Comparison of ENCODE assay signal across 8 cellular contexts in the genomic region with DNA sequence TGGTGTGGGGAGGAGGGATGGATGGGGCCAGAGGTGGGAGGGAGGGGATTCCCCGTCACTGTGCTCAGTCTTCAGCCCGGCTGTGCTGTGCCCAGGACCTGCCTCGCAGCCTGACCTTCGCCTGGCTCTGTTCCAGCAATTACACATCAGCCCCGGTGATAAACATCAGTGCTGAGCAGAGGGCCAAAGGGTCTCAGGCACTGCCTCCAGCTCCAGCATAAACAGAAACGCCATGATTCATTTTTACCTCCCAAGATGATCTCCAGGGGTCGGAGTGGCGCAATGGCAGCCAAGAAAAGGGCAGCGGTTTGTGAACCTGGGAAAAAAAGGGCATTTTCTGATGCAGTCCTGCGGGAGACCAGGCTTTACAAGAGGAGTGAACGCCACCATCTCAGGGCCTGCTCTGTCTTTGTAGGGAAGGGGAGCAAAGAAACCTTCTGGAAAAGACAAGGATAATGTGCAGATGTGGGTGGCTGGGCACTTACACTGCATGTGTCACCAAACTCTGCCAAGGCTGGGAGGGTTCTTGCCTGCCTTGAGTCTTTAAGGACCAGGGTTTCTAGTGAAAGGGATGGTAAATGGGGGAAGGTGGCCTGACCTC. TPM values are rescaled to one million over a fixed set of nuclear protein-coding genes. Genes with fewer than 3 reads are reported as not detected.
DNase-seq lines count a peak whose midpoint lies in the region; ATAC-seq and TF ChIP-seq lines count a peak whose summit lies in the region.

No MANE protein-coding gene starts in this region.

- peak; percentile 64 to 79 for ATAC-seq in left cardiac atrium
- ATAC-seq in GM18868 (IDR thresholded peaks at IDR 0.05; ENCODE audit: unreplicated experiment), result no peak
- ATAC-seq in GM19328 (IDR thresholded peaks at IDR 0.05; ENCODE audit: unreplicated experiment), result no peak
- ATAC-seq in GM18870 (IDR thresholded peaks at IDR 0.05; ENCODE audit: unreplicated experiment), result no peak

- no peak overlapping the region for H3K4me3 Mint-ChIP-seq in activated T-helper 2 cell treated with anti-CD3 and anti-CD28 coated beads, Interferon-gamma antibody, Interleukin-2, Interleukin-4, amounts not matched to agents 10 μg/mL and 5 μg/mL and 100 μg/mL, durations not matched to agents 14 hours and 24 hours and 36 hours (ENCODE audit: low read depth)

- no peak overlapping the region for H3K9ac ChIP-seq in skeletal muscle satellite cell (ENCODE audit: low read depth, low read length)

- H3K9me3 Mint-ChIP-seq in activated T-helper 2 cell treated with anti-CD3 and anti-CD28 coated beads, Interferon-gamma antibody, Interleukin-2, Interleukin-4, amounts not matched to agents 10 μg/mL and 5 μg/mL and 100 μg/mL, durations not matched to agents 14 hours and 24 hours and 36 hours, result no peaks in the 10 kb centered on the region

- no peaks in the 10 kb centered on the region for H3K9me3 ChIP-seq in skeletal muscle satellite cell (replicated peaks; ENCODE audit: low read length)

- TF ChIP-seq CTCF in RWPE1 (conservative IDR thresholded peaks at IDR 0.05; ENCODE audit: low read depth), result no peak

- no peaks in the 10 kb centered on the region for H3K36me3 Mint-ChIP-seq in activated T-helper 2 cell treated with anti-CD3 and anti-CD28 coated beads, Interferon-gamma antibody, Interleukin-2, Interleukin-4, amounts not matched to agents 10 μg/mL and 5 μg/mL and 100 μg/mL, durations not matched to agents 14 hours and 24 hours and 36 hours (ENCODE audit: low read depth)

- peak overlapping the region; percentile 4; the same call in 1 of the 2 replicates for H3K27ac ChIP-seq in RWPE1

- intact Hi-C loops in left cardiac atrium (cut with DNase I), result no loop called here
- intact Hi-C loops in activated T-helper 2 cell treated with anti-CD3 and anti-CD28 coated beads, Interferon-gamma antibody, Interleukin-2, Interleukin-4, amounts not matched to agents 10 μg/mL and 5 μg/mL and 100 μg/mL, durations not matched to agents 14 hours and 24 hours and 36 hours (cut with micrococcal nuclease), result no loop called here

- no peaks in the 10 kb centered on the region for H3K27me3 ChIP-seq in skeletal muscle satellite cell (ENCODE audit: control insufficient read depth, insufficient read depth, low read length)

- H3K4me3 ChIP-seq in skeletal muscle satellite cell (ENCODE audit: low read length), result peak overlapping the region; percentile 24

- no peak overlapping the region for H3K27ac Mint-ChIP-seq in activated T-helper 2 cell treated with anti-CD3 and anti-CD28 coated beads, Interferon-gamma antibody, Interleukin-2, Interleukin-4, amounts not matched to agents 10 μg/mL and 5 μg/mL and 100 μg/mL, durations not matched to agents 14 hours and 24 hours and 36 hours

- POLR2A ChIA-PET in RWPE1 (lab: Yijun Ruan, JAX; ENCODE audit: low non-redundant PET), result no interaction called here

- CTCF ChIA-PET in RWPE1 (lab: Yijun Ruan, JAX), result interaction anchor here (0.6 to 1.7 kb wide), 5 partner anchors 21 to 1079 kb away, joined by 3 to 9 read pairs (median 3); no protein-coding TSS in a partner anchor

- peak overlapping the region; percentile 61 for H3K4me2 ChIP-seq in skeletal muscle satellite cell (ENCODE audit: low read length)

- no peaks in the 10 kb centered on the region for H3K4me1 Mint-ChIP-seq in activated T-helper 2 cell treated with anti-CD3 and anti-CD28 coated beads, Interferon-gamma antibody, Interleukin-2, Interleukin-4, amounts not matched to agents 10 μg/mL and 5 μg/mL and 100 μg/mL, durations not matched to agents 14 hours and 24 hours and 36 hours (ENCODE audit: low read depth)

- peaks cover 26% of the 10 kb centered on the region for H3K4me1 ChIP-seq in skeletal muscle satellite cell (ENCODE audit: control insufficient read depth, insufficient read depth, low read length)

- H3K27me3 Mint-ChIP-seq in activated T-helper 2 cell treated with anti-CD3 and anti-CD28 coated beads, Interferon-gamma antibody, Interleukin-2, Interleukin-4, amounts not matched to agents 10 μg/mL and 5 μg/mL and 100 μg/mL, durations not matched to agents 14 hours and 24 hours and 36 hours (ENCODE audit: low read depth), result peaks cover 7% of the 10 kb centered on the region

- no peaks in the 10 kb centered on the region for H3K36me3 ChIP-seq in skeletal muscle satellite cell (ENCODE audit: insufficient read depth, low read length)

- peak; percentile 46 for DNase-seq in GOT3 (lab: John Stamatoyannopoulos, UW)
- DNase-seq in RWPE1 (ENCODE audit: low spot score), result peak; percentile 64
- peak; percentile 76 for DNase-seq in left cardiac atrium
- no peak for DNase-seq in activated T-helper 2 cell treated with anti-CD3 and anti-CD28 coated beads, Interferon-gamma antibody, Interleukin-2, Interleukin-4, amounts not matched to agents 10 μg/mL and 5 μg/mL and 100 μg/mL, durations not matched to agents 14 hours and 24 hours and 36 hours (ENCODE audit: low spot score)

RNA-seq across cellular contexts. Expression of a gene that starts 28.1 kb away (rescaled TPM):
- 10 to 100 TPM; 47.5 to 49.0 TPM for total RNA-seq in left cardiac atrium
- 4.8 and 6.6 TPM in 2 replicates for total RNA-seq in skeletal muscle satellite cell (2012; rRNA removed)
- total RNA-seq in activated T-helper 2 cell treated with anti-CD3 and anti-CD28 coated beads, Interferon-gamma antibody, Interleukin-2, Interleukin-4, amounts not matched to agents 10 μg/mL and 5 μg/mL and 100 μg/mL, durations not matched to agents 14 hours and 24 hours and 36 hours, result 0.41 and 0.48 TPM in 2 replicates

RNA-seq across cellular contexts. Expression of a gene that starts 29.6 kb away (rescaled TPM):
- total RNA-seq in left cardiac atrium, result 10 to 100 TPM; 21.3 to 36.2 TPM
- 0.22 and 0.25 TPM in 2 replicates for total RNA-seq in skeletal muscle satellite cell (2012; rRNA removed)
- not detected in 2 replicates for total RNA-seq in activated T-helper 2 cell treated with anti-CD3 and anti-CD28 coated beads, Interferon-gamma antibody, Interleukin-2, Interleukin-4, amounts not matched to agents 10 μg/mL and 5 μg/mL and 100 μg/mL, durations not matched to agents 14 hours and 24 hours and 36 hours

RNA-seq across cellular contexts. Expression of a gene that starts 38.6 kb away (rescaled TPM):
- total RNA-seq in left cardiac atrium, result 10 to 100 TPM; 64.7 to 94.4 TPM
- 64.4 and 67.2 TPM in 2 replicates for total RNA-seq in skeletal muscle satellite cell (2012; rRNA removed)
- 92.6 and 96.0 TPM in 2 replicates for total RNA-seq in activated T-helper 2 cell treated with anti-CD3 and anti-CD28 coated beads, Interferon-gamma antibody, Interleukin-2, Interleukin-4, amounts not matched to agents 10 μg/mL and 5 μg/mL and 100 μg/mL, durations not matched to agents 14 hours and 24 hours and 36 hours

Comparison
In these comparisons a context has a peak if more than half of its experiments do, and no peak if none do; other contexts are left out.
1. ATAC-seq: peak in left cardiac atrium (2 of 2); none in GM18868 (single experiment), GM19328 (single experiment) and GM18870 (single experiment).
2. RNA of a gene that starts 28.1 kb away (total RNA-seq): 47.5 to 49.0 TPM in left cardiac atrium; 0.41 to 0.48 TPM in activated T-helper 2 cell treated with anti-CD3 and anti-CD28 coated beads, Interferon-gamma antibody, Interleukin-2, Interleukin-4, amounts not matched to agents 10 μg/mL and 5 μg/mL and 100 μg/mL, durations not matched to agents 14 hours and 24 hours and 36 hours; every median in the first group is over 10 times any median in the second.
3. RNA of a gene that starts 29.6 kb away (total RNA-seq): 21.3 to 36.2 TPM in left cardiac atrium; not detected in activated T-helper 2 cell treated with anti-CD3 and anti-CD28 coated beads, Interferon-gamma antibody, Interleukin-2, Interleukin-4, amounts not matched to agents 10 μg/mL and 5 μg/mL and 100 μg/mL, durations not matched to agents 14 hours and 24 hours and 36 hours; every median in the first group is over 10 times any median in the second.